Comparison of ENCODE assay signal across 8 cellular contexts in the genomic region with DNA sequence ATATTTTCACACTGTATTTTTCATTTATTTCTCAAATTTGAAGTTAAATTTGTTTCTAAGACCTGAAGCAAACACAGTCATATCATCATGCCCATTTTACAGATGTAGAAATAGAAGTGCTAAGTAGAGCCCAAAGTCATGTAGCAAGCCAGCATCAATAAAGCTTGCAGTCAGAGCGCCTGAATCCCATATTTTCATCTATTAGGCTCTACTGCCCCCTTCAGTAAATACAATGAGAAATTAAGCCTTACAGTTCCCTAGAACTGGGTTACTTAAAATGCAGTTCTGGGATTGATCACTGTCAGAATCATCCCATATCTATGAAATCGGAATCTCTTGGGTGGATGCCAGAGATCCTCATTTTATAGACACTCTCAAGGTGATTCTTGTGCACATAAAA.
DNase-seq lines count a peak whose midpoint lies in the region; ATAC-seq and TF ChIP-seq lines count a peak whose summit lies in the region.

No MANE protein-coding gene starts in this region.

- no peak overlapping the region for H3K4me2 ChIP-seq in Karpas-422 (ENCODE audit: low read depth, low read length, poor library complexity, severe bottlenecking)

- ATAC-seq in gastroesophageal sphincter (peak; percentile 31), GM18520 (IDR thresholded peaks at IDR 0.05; ENCODE audit: unreplicated experiment) (no peak), HG02623 (IDR thresholded peaks at IDR 0.05; ENCODE audit: unreplicated experiment) (no peak)
- ATAC-seq in stimulated activated naive CD8-positive, alpha-beta T cell treated with anti-CD3 and anti-CD28 coated beads, Interleukin-15, Interleukin-2, amounts not matched to agents 100 U/mL and 50 U/mL, for 24 hours, result no peak

- H3K27me3 ChIP-seq in Karpas-422 (ENCODE audit: low read length), result no peaks in the 10 kb centered on the region
- peaks cover 14% of the 10 kb centered on the region for H3K27me3 ChIP-seq in gastroesophageal sphincter
- H3K27me3 ChIP-seq in stomach, result peaks cover 0 to 3% (median 0%) of the 10 kb centered on the region in 3 donors

- DNase-seq in D341Med (ENCODE audit: low spot score), result peak; percentile 58
- DNase-seq in Karpas-422, result peak; percentile 79
- peak; percentile 39 for DNase-seq in RWPE1 (ENCODE audit: low spot score)
- no peak for DNase-seq in stomach
- no peak for DNase-seq in stimulated activated naive CD8-positive, alpha-beta T cell treated with anti-CD3 and anti-CD28 coated beads, Interleukin-15, Interleukin-2, amounts not matched to agents 100 U/mL and 50 U/mL, for 24 hours

- no peak overlapping the region for H3K27ac ChIP-seq in Karpas-422 (ENCODE audit: low read length)
- H3K27ac ChIP-seq in RWPE1, result no peak overlapping the region
- H3K27ac ChIP-seq in gastroesophageal sphincter, result no peak overlapping the region
- H3K27ac ChIP-seq in stomach, result no peak overlapping the region

- H3K36me3 ChIP-seq in Karpas-422 (ENCODE audit: insufficient read depth, low read length) (no peaks in the 10 kb centered on the region), gastroesophageal sphincter (no peaks in the 10 kb centered on the region), stomach (no peaks in the 10 kb centered on the region)

- CTCF ChIA-PET in RWPE1 (lab: Yijun Ruan, JAX), result interaction anchor here (0.5 to 2.1 kb wide), 14 partner anchors 8 to 1465 kb away, joined by 3 to 19 read pairs (median 4); no protein-coding TSS in a partner anchor

- H3K9ac ChIP-seq in Karpas-422 (ENCODE audit: low read length), result no peak overlapping the region

- intact Hi-C loops in stomach (cut with DNase I; ENCODE audit: low total_unique reads), result loop anchor here (10.0 kb wide), 2 partner anchors 125 to 175 kb away; no protein-coding TSS in a partner anchor

- TF ChIP-seq POLR2A in gastroesophageal sphincter (IDR thresholded peaks at IDR 0.05) (no peak), stomach (IDR thresholded peaks at IDR 0.05) (no peak)

- POLR2A ChIA-PET in RWPE1 (lab: Yijun Ruan, JAX; ENCODE audit: low non-redundant PET), result no interaction called here

- H3K4me3 ChIP-seq in Karpas-422 (ENCODE audit: low read length), result no peak overlapping the region
- H3K4me3 ChIP-seq in gastroesophageal sphincter, result no peak overlapping the region
- no peak overlapping the region for H3K4me3 ChIP-seq in stomach

- H4K20me1 ChIP-seq in Karpas-422 (ENCODE audit: insufficient read depth, low read depth, low read length), result no peaks in the 10 kb centered on the region

- no peaks in the 10 kb centered on the region for H3K9me3 ChIP-seq in Karpas-422 (ENCODE audit: low read length)
- no peaks in the 10 kb centered on the region for H3K9me3 ChIP-seq in gastroesophageal sphincter
- H3K9me3 ChIP-seq in stomach, result no peaks in the 10 kb centered on the region

- 17 to 30% methylated on average over 2 of the region's 2 CpGs for WGBS in gastroesophageal sphincter (ENCODE audit: low coverage in 1 of 2), 2 donors
- 7 to 20% (median 14%) methylated on average over 2 of the region's 2 CpGs for WGBS in stomach, 5 donors

- TF ChIP-seq CTCF in RWPE1 (conservative IDR thresholded peaks at IDR 0.05; ENCODE audit: low read depth) (peak; percentile 44), gastroesophageal sphincter (IDR thresholded peaks at IDR 0.05) (peak; percentile 18 to 64 (median 48)), stomach (IDR thresholded peaks at IDR 0.05) (peak in 4 of 7 experiments; percentile 15 to 58 (median 50))

- H3K79me2 ChIP-seq in Karpas-422 (ENCODE audit: low read length), result no peaks in the 10 kb centered on the region

- TF ChIP-seq EP300 in gastroesophageal sphincter (IDR thresholded peaks at IDR 0.05), result no peak
- TF ChIP-seq EP300 in stomach (IDR thresholded peaks at IDR 0.05), result no peak

- H3K4me1 ChIP-seq in Karpas-422 (ENCODE audit: low read length) (peaks cover 7% of the 10 kb centered on the region), gastroesophageal sphincter (no peaks in the 10 kb centered on the region), stomach (peaks cover 0 to 5% (median 2%) of the 10 kb centered on the region in 4 donors)

- no peaks in the 10 kb centered on the region for H3K9me2 ChIP-seq in Karpas-422 (replicated peaks; ENCODE audit: insufficient read depth, low read length)

- H2AFZ ChIP-seq in Karpas-422 (ENCODE audit: low read length), result no peak overlapping the region

Comparison
In these comparisons a context has a peak if more than half of its experiments do, and no peak if none do; other contexts are left out.
1. DNase-seq: peak in D341Med (single experiment), Karpas-422 (single experiment) and RWPE1 (single experiment); none in stomach (single experiment) and stimulated activated naive CD8-positive, alpha-beta T cell treated with anti-CD3 and anti-CD28 coated beads, Interleukin-15, Interleukin-2, amounts not matched to agents 100 U/mL and 50 U/mL, for 24 hours (single experiment).
2. Peak in every context shown above with its lines, with median percentiles within 50 percentile points of each other: CTCF ChIP-seq.